In the genomic region with DNA sequence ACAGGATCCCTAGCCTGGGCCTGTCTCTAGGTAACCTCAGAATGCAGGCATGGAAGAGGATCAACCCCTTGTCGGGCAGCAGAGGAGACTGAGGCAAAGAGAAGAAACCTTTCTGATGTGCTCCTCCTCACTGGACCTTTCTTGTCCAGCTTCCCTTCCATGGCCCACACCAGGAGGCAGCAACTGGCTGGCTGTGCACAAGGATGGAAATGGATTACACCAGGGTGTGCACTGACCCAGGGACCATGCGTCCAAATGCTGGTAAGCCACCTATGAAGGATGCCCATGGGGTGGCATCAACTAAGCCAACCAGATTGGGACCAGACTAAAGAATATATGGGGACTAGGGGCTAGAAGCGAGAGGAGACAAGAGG, we compare ENCODE assay signal across 14 cellular contexts.
"Had no signal": no experiment of that assay in that cellular context is flagged by ENCODE, and none has a peak within 500 bp of the region (broad histone marks: within the 10 kb centered on the region; RNA-seq: fewer than 3 reads in every experiment).

No MANE protein-coding gene starts in this region.

- DNase-seq: activated CD4-positive, alpha-beta T cell treated with anti-CD3 and anti-CD28 coated beads, Interleukin-2, amount 50 U/mL, for 1 hour; activated CD4-positive, CD25-positive, alpha-beta regulatory T cell; activated effector memory CD4-positive, alpha-beta T cell treated with Interleukin-2 at 50 U/mL for 16 hours; activated T-cell treated with anti-CD3 and anti-CD28 coated beads, Interleukin-2, amount 50 U/mL, for 1 hour; amniotic stem cell; lower lobe of right lung; occipital lobe; psoas muscle; stimulated activated CD4-positive, alpha-beta T cell treated with anti-CD3 and anti-CD28 coated beads, Interleukin-2, amount 100 ng/mL, for 48 hours; T-helper 17 cell had no signal

- H3K4me1 ChIP-seq: body of pancreas, lower lobe of right lung had no signal

- H3K27ac ChIP-seq: body of pancreas, lower lobe of right lung, psoas muscle, suprapubic skin, upper lobe of left lung had no signal

- H3K36me3 ChIP-seq: lower lobe of right lung, suprapubic skin, upper lobe of left lung had no signal

- H3K4me3 ChIP-seq: body of pancreas, lower lobe of right lung, psoas muscle, suprapubic skin, upper lobe of left lung had no signal

- H3K27me3 ChIP-seq: body of pancreas, suprapubic skin, upper lobe of left lung had no signal

- ATAC-seq: natural killer cell treated with Interleukin-12 subunit alpha and Interleukin-12 subunit beta and Interleukin-15 and Interleukin-18, amount 100 ng/mL, for 72 hours had no signal

- H3K9me3 ChIP-seq: body of pancreas, lower lobe of right lung, upper lobe of left lung had no signal
